1 cellular context compared by ENCODE assay signal in the genomic region with DNA sequence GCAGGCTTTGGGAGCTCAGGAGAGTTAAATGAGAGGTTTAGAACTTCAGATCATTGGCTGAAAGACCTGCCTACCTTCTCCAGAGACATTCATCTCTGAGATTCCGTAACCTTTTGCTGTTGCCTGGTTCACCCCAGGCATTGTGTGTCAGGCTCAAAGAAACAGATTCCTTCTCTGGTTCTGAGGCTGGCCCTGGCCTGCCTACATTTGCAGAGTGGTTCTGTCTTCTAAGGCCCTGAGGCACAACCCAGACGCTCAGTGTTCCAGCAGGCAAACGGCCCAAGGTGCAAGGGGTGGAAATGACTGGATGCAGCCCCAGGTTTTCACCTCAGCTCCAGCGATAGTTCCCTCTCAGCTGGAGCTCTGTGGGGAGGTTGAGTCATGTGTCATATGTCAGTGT.
TF ChIP-seq lines count a peak whose summit lies in the region.

No MANE protein-coding gene starts in this region.

TF ChIP-seq in K562, 482 proteins besides CTCF, POLR2A, EP300 and RAD21 (continued from another document):
- TF ChIP-seq, protein P1, sequence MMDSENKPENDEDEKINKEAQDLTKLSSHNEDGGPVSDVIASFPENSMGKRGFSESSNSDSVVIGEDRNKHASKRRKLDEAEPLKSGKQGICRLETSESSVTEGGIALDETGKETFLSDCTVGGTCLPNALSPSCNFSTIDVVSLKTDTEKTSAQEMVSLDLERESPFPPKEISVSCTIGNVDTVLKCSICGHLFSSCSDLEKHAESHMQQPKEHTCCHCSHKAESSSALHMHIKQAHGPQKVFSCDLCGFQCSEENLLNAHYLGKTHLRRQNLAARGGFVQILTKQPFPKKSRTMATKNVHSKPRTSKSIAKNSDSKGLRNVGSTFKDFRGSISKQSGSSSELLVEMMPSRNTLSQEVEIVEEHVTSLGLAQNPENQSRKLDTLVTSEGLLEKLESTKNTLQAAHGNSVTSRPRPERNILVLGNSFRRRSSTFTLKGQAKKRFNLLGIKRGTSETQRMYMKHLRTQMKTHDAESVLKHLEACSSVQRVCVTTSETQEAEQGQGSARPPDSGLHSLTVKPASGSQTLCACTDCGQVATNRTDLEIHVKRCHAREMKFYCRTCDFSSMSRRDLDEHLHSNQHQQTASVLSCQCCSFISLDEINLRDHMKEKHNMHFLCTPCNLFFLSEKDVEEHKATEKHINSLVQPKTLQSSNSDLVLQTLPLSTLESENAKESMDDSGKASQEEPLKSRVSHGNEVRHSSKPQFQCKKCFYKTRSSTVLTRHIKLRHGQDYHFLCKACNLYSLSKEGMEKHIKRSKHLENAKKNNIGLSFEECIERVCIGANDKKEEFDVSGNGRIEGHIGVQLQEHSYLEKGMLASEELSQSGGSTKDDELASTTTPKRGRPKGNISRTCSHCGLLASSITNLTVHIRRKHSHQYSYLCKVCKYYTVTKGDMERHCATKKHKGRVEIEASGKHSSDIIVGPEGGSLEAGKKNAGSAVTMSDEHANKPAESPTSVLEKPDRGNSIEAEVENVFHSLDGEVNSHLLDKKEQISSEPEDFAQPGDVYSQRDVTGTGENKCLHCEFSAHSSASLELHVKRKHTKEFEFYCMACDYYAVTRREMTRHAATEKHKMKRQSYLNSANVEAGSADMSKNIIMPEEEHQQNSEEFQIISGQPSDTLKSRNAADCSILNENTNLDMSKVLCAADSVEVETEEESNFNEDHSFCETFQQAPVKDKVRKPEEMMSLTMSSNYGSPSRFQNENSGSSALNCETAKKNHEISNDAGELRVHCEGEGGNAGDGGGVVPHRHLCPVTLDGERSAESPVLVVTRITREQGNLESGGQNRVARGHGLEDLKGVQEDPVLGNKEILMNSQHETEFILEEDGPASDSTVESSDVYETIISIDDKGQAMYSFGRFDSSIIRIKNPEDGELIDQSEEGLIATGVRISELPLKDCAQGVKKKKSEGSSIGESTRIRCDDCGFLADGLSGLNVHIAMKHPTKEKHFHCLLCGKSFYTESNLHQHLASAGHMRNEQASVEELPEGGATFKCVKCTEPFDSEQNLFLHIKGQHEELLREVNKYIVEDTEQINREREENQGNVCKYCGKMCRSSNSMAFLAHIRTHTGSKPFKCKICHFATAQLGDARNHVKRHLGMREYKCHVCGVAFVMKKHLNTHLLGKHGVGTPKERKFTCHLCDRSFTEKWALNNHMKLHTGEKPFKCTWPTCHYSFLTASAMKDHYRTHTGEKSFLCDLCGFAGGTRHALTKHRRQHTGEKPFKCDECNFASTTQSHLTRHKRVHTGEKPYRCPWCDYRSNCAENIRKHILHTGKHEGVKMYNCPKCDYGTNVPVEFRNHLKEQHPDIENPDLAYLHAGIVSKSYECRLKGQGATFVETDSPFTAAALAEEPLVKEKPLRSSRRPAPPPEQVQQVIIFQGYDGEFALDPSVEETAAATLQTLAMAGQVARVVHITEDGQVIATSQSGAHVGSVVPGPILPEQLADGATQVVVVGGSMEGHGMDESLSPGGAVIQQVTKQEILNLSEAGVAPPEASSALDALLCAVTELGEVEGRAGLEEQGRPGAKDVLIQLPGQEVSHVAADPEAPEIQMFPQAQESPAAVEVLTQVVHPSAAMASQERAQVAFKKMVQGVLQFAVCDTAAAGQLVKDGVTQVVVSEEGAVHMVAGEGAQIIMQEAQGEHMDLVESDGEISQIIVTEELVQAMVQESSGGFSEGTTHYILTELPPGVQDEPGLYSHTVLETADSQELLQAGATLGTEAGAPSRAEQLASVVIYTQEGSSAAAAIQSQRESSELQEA (IDR thresholded peaks at IDR 0.05; ENCODE audit: low read depth) = no peak
- no peak for TF ChIP-seq JUN (IDR thresholded peaks at IDR 0.05; ENCODE audit: borderline replicate concordance, low read depth, low read length)
- TF ChIP-seq JUN (CRISPR knock-in tag; IDR thresholded peaks at IDR 0.05; ENCODE audit: borderline replicate concordance) = no peak
- TF ChIP-seq ZNF444 (CRISPR knock-in tag; IDR thresholded peaks at IDR 0.05) = no peak
- TF ChIP-seq PHF8 (IDR thresholded peaks at IDR 0.05; ENCODE audit: borderline replicate concordance, low read length) = no peak
- no peak for TF ChIP-seq ZNF134 (CRISPR knock-in tag; conservative IDR thresholded peaks at IDR 0.05)
- TF ChIP-seq, protein P2, sequence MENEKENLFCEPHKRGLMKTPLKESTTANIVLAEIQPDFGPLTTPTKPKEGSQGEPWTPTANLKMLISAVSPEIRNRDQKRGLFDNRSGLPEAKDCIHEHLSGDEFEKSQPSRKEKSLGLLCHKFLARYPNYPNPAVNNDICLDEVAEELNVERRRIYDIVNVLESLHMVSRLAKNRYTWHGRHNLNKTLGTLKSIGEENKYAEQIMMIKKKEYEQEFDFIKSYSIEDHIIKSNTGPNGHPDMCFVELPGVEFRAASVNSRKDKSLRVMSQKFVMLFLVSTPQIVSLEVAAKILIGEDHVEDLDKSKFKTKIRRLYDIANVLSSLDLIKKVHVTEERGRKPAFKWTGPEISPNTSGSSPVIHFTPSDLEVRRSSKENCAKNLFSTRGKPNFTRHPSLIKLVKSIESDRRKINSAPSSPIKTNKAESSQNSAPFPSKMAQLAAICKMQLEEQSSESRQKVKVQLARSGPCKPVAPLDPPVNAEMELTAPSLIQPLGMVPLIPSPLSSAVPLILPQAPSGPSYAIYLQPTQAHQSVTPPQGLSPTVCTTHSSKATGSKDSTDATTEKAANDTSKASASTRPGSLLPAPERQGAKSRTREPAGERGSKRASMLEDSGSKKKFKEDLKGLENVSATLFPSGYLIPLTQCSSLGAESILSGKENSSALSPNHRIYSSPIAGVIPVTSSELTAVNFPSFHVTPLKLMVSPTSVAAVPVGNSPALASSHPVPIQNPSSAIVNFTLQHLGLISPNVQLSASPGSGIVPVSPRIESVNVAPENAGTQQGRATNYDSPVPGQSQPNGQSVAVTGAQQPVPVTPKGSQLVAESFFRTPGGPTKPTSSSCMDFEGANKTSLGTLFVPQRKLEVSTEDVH (IDR thresholded peaks at IDR 0.05; ENCODE audit: low read depth, partially characterized antibody) = no peak
- no peak for TF ChIP-seq HNRNPLL (IDR thresholded peaks at IDR 0.05; ENCODE audit: low read depth, low read length, poor library complexity, severe bottlenecking)
- no peak for TF ChIP-seq CBX5 (IDR thresholded peaks at IDR 0.05; ENCODE audit: borderline replicate concordance, low read depth)
- TF ChIP-seq PRPF4 (IDR thresholded peaks at IDR 0.05; ENCODE audit: insufficient read depth, low read depth, low read length, poor library complexity, severe bottlenecking) = no peak
- TF ChIP-seq CC2D1A (IDR thresholded peaks at IDR 0.05) = no peak
- no peak for TF ChIP-seq RFX7 (CRISPR knock-in tag; IDR thresholded peaks at IDR 0.05)
